ENCODE assay signal across 1 cellular context in genomic region chr4:6320663-6321062, GRCh38.
TF ChIP-seq lines count a peak whose summit lies in the region.

No MANE protein-coding gene starts in this region.

TF ChIP-seq in HepG2, 621 proteins besides CTCF, POLR2A, EP300 and RAD21:
- TF ChIP-seq ATF5 (CRISPR knock-in tag; IDR thresholded peaks at IDR 0.05; ENCODE audit: low read depth) (no peak), TEAD3 (CRISPR knock-in tag; optimal IDR thresholded peaks at IDR 0.05; ENCODE audit: borderline replicate concordance) (no peak)
